In genomic region chr19:49685845-49686332, GRCh38 we compare ENCODE assay signal across 1 cellular context.
TF ChIP-seq lines count a peak whose summit lies in the region.

No MANE protein-coding gene starts in this region.

TF ChIP-seq in GM12878, 131 proteins besides CTCF, POLR2A, EP300 and RAD21:
- TF ChIP-seq POU2F2 (IDR thresholded peaks at IDR 0.05; ENCODE audit: borderline replicate concordance, low read depth, low read length) (no peak), POLR2AphosphoS5 (IDR thresholded peaks at IDR 0.05; ENCODE audit: low read length) (peak; percentile 57; the same call in 1 of the 2 replicates), SUPT20H (IDR thresholded peaks at IDR 0.05; ENCODE audit: borderline replicate concordance, control insufficient read depth, low read depth, low read length) (no peak), CREB1 (IDR thresholded peaks at IDR 0.05; ENCODE audit: low read depth) (no peak), SPI1 (IDR thresholded peaks at IDR 0.05; ENCODE audit: borderline replicate concordance, insufficient read depth, low read depth, low read length) (no peak)
